ENCODE assay signal across 15 cellular contexts in genomic region chr12:79300199-79300568, GRCh38.
DNase-seq lines count a peak whose midpoint lies in the region; ATAC-seq and TF ChIP-seq lines count a peak whose summit lies in the region.
"Had no signal": no experiment of that assay in that cellular context is flagged by ENCODE, and none has a peak within 500 bp of the region (broad histone marks: within the 10 kb centered on the region; RNA-seq: fewer than 3 reads in every experiment).

No MANE protein-coding gene starts in this region.

- TF ChIP-seq CTCF in foreskin fibroblast (IDR thresholded peaks at IDR 0.05; ENCODE audit: low read depth, low read length) = no peak
- no peak for TF ChIP-seq CTCF in OCI-LY7 (conservative IDR thresholded peaks at IDR 0.05; ENCODE audit: low read length)

- H3K9me2 ChIP-seq in OCI-LY7 (ENCODE audit: insufficient read depth, low read length) = no peaks in the 10 kb centered on the region

- no peak overlapping the region for H3K4me2 ChIP-seq in OCI-LY7 (ENCODE audit: low read length)

- no peaks in the 10 kb centered on the region for H3K79me2 ChIP-seq in OCI-LY7 (ENCODE audit: insufficient read depth, low read depth, low read length)

- no peaks in the 10 kb centered on the region for H3K4me1 Mint-ChIP-seq in natural killer cell treated with Interleukin-12 subunit alpha and Interleukin-12 subunit beta and Interleukin-15 and Interleukin-18, amount 100 ng/mL, for 72 hours (ENCODE audit: low read depth in 2 of 2)

- no peak overlapping the region for H3K4me3 Mint-ChIP-seq in natural killer cell treated with Interleukin-12 subunit alpha and Interleukin-12 subunit beta and Interleukin-15 and Interleukin-18, amount 100 ng/mL, for 72 hours

- no peaks in the 10 kb centered on the region for H3K36me3 Mint-ChIP-seq in natural killer cell treated with Interleukin-12 subunit alpha and Interleukin-12 subunit beta and Interleukin-15 and Interleukin-18, amount 100 ng/mL, for 72 hours

- DNase-seq in AG08396 (ENCODE audit: low spot score) = peak; percentile 39
- peak; percentile 61 for DNase-seq in HuH-7 (ENCODE audit: low spot score)
- DNase-seq in amniotic epithelial cell (ENCODE audit: low read depth) = peak; percentile 81
- DNase-seq in foreskin fibroblast = peak; percentile 30 to 62
- DNase-seq in OCI-LY7 (ENCODE audit: low spot score) = no peak
- no peak for DNase-seq in midbrain (lab: John Stamatoyannopoulos, UW)
- no peak for DNase-seq in dermis blood vessel endothelial cell
- DNase-seq in natural killer cell treated with Interleukin-12 subunit alpha and Interleukin-12 subunit beta and Interleukin-15 and Interleukin-18, amount 100 ng/mL, for 72 hours (ENCODE audit: low spot score) = no peak
- DNase-seq: amygdala, colonic mucosa, COR-L47, NCI-H1694 treated with DMSO at 0.1 percent for 48 hours, NCI-H510A treated with DMSO at 0.1 percent for 48 hours had no signal

- ATAC-seq in natural killer cell treated with Interleukin-12 subunit alpha and Interleukin-12 subunit beta and Interleukin-15 and Interleukin-18, amount 100 ng/mL, for 72 hours = no peak

- H2AFZ ChIP-seq in OCI-LY7 (ENCODE audit: low read length) = no peak overlapping the region

- peaks cover 7% of the 10 kb centered on the region for H3K9me3 Mint-ChIP-seq in natural killer cell treated with Interleukin-12 subunit alpha and Interleukin-12 subunit beta and Interleukin-15 and Interleukin-18, amount 100 ng/mL, for 72 hours
- H3K9me3 Mint-ChIP-seq: activated T-helper 2 cell treated with anti-CD3 and anti-CD28 coated beads, Interferon-gamma antibody, Interleukin-2, Interleukin-4, amounts not matched to agents 10 μg/mL and 5 μg/mL and 100 μg/mL, durations not matched to agents 14 hours and 24 hours and 36 hours had no signal

- H3K4me3 ChIP-seq in foreskin fibroblast (ENCODE audit: low read depth in 1 of 2, low read length in 2 of 2) (no peak overlapping the region), OCI-LY7 (ENCODE audit: low read depth, low read length, poor library complexity, severe bottlenecking) (no peak overlapping the region)
- H3K4me3 ChIP-seq: colonic mucosa, prostate gland had no signal

- CTCF ChIA-PET in OCI-LY7 (lab: Charles Lee; ENCODE audit: unreplicated experiment) = no interaction called here

- H3K9me3 ChIP-seq in OCI-LY7 (ENCODE audit: low read length) = no peaks in the 10 kb centered on the region
- H3K9me3 ChIP-seq: colonic mucosa, prostate gland had no signal

- H3K4me1 ChIP-seq in OCI-LY7 (ENCODE audit: insufficient read depth, low read length, poor library complexity, severe bottlenecking) = no peaks in the 10 kb centered on the region
- H3K4me1 ChIP-seq: colonic mucosa, prostate gland had no signal

- H4K20me1 ChIP-seq in OCI-LY7 (ENCODE audit: insufficient read depth, low read length) = no peaks in the 10 kb centered on the region

- BruUV-seq in OCI-LY7 (replicated peaks; lab: Mats Ljungman, UMichigan) = no TSS peak

- H3K27me3 Mint-ChIP-seq in natural killer cell treated with Interleukin-12 subunit alpha and Interleukin-12 subunit beta and Interleukin-15 and Interleukin-18, amount 100 ng/mL, for 72 hours = no peaks in the 10 kb centered on the region

- POLR2A ChIA-PET in OCI-LY7 (lab: Charles Lee) = no interaction called here

- no peaks in the 10 kb centered on the region for H3K36me3 ChIP-seq in OCI-LY7 (ENCODE audit: insufficient read depth, low read length)
- H3K36me3 ChIP-seq: colonic mucosa, prostate gland had no signal

- no peak overlapping the region for H3K27ac ChIP-seq in OCI-LY7 (ENCODE audit: low read depth, low read length, poor library complexity, severe bottlenecking)
- H3K27ac ChIP-seq: colonic mucosa, prostate gland had no signal

- no peak overlapping the region for H3K27ac Mint-ChIP-seq in natural killer cell treated with Interleukin-12 subunit alpha and Interleukin-12 subunit beta and Interleukin-15 and Interleukin-18, amount 100 ng/mL, for 72 hours
- H3K27ac Mint-ChIP-seq: activated T-helper 2 cell treated with anti-CD3 and anti-CD28 coated beads, Interferon-gamma antibody, Interleukin-2, Interleukin-4, amounts not matched to agents 10 μg/mL and 5 μg/mL and 100 μg/mL, durations not matched to agents 14 hours and 24 hours and 36 hours had no signal

- intact Hi-C loops in OCI-LY7 (cut with micrococcal nuclease; ENCODE audit: unreplicated experiment) = no loop called here

Comparison
In these comparisons a context has a peak if more than half of its experiments do, and no peak if none do; other contexts are left out.
1. DNase-seq: peak in AG08396 (single experiment), HuH-7 (single experiment), amniotic epithelial cell (single experiment) and foreskin fibroblast (2 of 2); none in OCI-LY7 (single experiment), midbrain (single experiment), dermis blood vessel endothelial cell (single experiment) and natural killer cell treated with Interleukin-12 subunit alpha and Interleukin-12 subunit beta and Interleukin-15 and Interleukin-18, amount 100 ng/mL, for 72 hours (single experiment).